ENCODE assay signal across 9 cellular contexts in genomic region chr1:225454733-225455132, GRCh38. TPM values are rescaled to one million over a fixed set of nuclear protein-coding genes. Genes with fewer than 3 reads are reported as not detected.
DNase-seq lines count a peak whose midpoint lies in the region; ATAC-seq and TF ChIP-seq lines count a peak whose summit lies in the region.
"Had no signal": no experiment of that assay in that cellular context is flagged by ENCODE, and none has a peak within 500 bp of the region (broad histone marks: within the 10 kb centered on the region; RNA-seq: fewer than 3 reads in every experiment).

No MANE protein-coding gene starts in this region.

- no peak overlapping the region for H3K27ac ChIP-seq in Panc1 (ENCODE audit: low read length)
- H3K27ac ChIP-seq in mesodermal cell (ENCODE audit: low read depth, low read length, severe bottlenecking): peak overlapping the region; percentile 50
- peak overlapping the region in 3 of 8 donors; percentile 0 to 7 (median 1) for H3K27ac ChIP-seq in spleen

- TF ChIP-seq POLR2A in erythroblast (IDR thresholded peaks at IDR 0.05; ENCODE audit: low read length) (no peak), spleen (IDR thresholded peaks at IDR 0.05) (no peak)

- H3K4me1 ChIP-seq in Panc1 (ENCODE audit: control insufficient read depth, insufficient read depth, low read length) (peaks cover 7% of the 10 kb centered on the region; the same call in 1 of the 2 replicates), mesodermal cell (ENCODE audit: control insufficient read depth, insufficient read depth, low read length, poor library complexity, severe bottlenecking) (peaks cover 11% of the 10 kb centered on the region), spleen (peaks cover 0 to 41% (median 9%) of the 10 kb centered on the region in 6 donors)

- H3K4me3 ChIP-seq in Panc1 (ENCODE audit: low read depth in 2 of 2, low read length in 2 of 2): no peak overlapping the region
- H3K4me3 ChIP-seq in mesodermal cell (ENCODE audit: extremely low read depth, insufficient read depth, low read length, poor library complexity, severe bottlenecking): no peak overlapping the region
- no peak overlapping the region for H3K4me3 ChIP-seq in spleen

- CTCF ChIA-PET in Panc1 (lab: Charles Lee): interaction anchor here (0.5 to 0.6 kb wide), 3 partner anchors 10 to 402 kb away, joined by 3 to 12 read pairs (median 8); no protein-coding TSS in a partner anchor

- peak; percentile 82 for DNase-seq in NK-92 treated with Interleukin-12 subunit alpha and Interleukin-12 subunit beta, amount 100 ng/mL, for 24 hours (lab: John Stamatoyannopoulos, UW)
- DNase-seq in NK-92 (lab: John Stamatoyannopoulos, UW; ENCODE audit: unreplicated experiment) (no peak), Panc1 (ENCODE audit: low read depth, low spot score) (peak; percentile 61), amniotic epithelial cell (ENCODE audit: low read depth) (peak; percentile 85), superior temporal gyrus (ENCODE audit: extremely low spot score) (peak; percentile 18), erythroblast (lab: John Stamatoyannopoulos, UW) (no peak), spleen (no peak)
- DNase-seq: DND-41 had no signal

- intact Hi-C loops in Panc1 (cut with micrococcal nuclease; ENCODE audit: unreplicated experiment) (no loop called here), spleen (cut with DNase I; ENCODE audit: low total_unique reads) (no loop called here)

- POLR2A ChIA-PET in Panc1 (lab: Charles Lee): interaction anchor here (0.6 kb wide), 1 partner anchor 62 kb away, joined by 6 read pairs; no protein-coding TSS in a partner anchor

- H3K9me3 ChIP-seq in Panc1 (ENCODE audit: control insufficient read depth, insufficient read depth, low read depth, low read length) (no peaks in the 10 kb centered on the region), mesodermal cell (ENCODE audit: control insufficient read depth, low read length) (peaks cover 3% of the 10 kb centered on the region), spleen (no peaks in the 10 kb centered on the region)

- 46 to 47% methylated on average over 2 to 5 of the region's 5 CpGs for WGBS in mesodermal cell (ENCODE audit: insufficient coverage in 2 of 2), 2 experiments
- 44 to 59% (median 55%) methylated on average over 5 of the region's 5 CpGs for WGBS in spleen, 5 donors

- H3K36me3 ChIP-seq in Panc1 (ENCODE audit: control insufficient read depth, insufficient read depth, low read length): no peaks in the 10 kb centered on the region
- no peaks in the 10 kb centered on the region for H3K36me3 ChIP-seq in mesodermal cell (ENCODE audit: control insufficient read depth, insufficient read depth, low read length)
- H3K36me3 ChIP-seq in spleen: no peaks in the 10 kb centered on the region

- TF ChIP-seq CTCF in Panc1 (IDR thresholded peaks at IDR 0.05): no peak
- no peak for TF ChIP-seq CTCF in spleen (IDR thresholded peaks at IDR 0.05 in 8 of 11, conservative IDR thresholded peaks at IDR 0.05 in 3 of 11)

- in situ Hi-C loops in Panc1 (cut with HindIII; ENCODE audit: low pct_unique_long_range_greater_than_20kb, low sequenced_read_pairs): no loop called here

- BruUV-seq in Panc1 (replicated peaks; lab: Mats Ljungman, UMichigan): no TSS peak

- H3K27me3 ChIP-seq in Panc1 (ENCODE audit: control insufficient read depth, insufficient read depth, low read length) (no peaks in the 10 kb centered on the region), spleen (replicated peaks in 1 of 7) (no peaks in the 10 kb centered on the region)

- peak; percentile 93 for ATAC-seq in Panc1

RNA-seq across cellular contexts. Expression of gene LBR, which starts 26.9 kb away (rescaled TPM):
- 58.2 TPM for total RNA-seq in Panc1 (2021; ENCODE audit: unreplicated experiment)
- polyA plus RNA-seq in Panc1 (2012; ENCODE audit: insufficient read length): 19.9 TPM
- 57.1 TPM for polyA plus RNA-seq in mesodermal cell (2013, experiment 1 of 2)
- polyA plus RNA-seq in mesodermal cell (2013, experiment 2 of 2): 69.2 TPM
- total RNA-seq in spleen: 100 to 1,000 TPM in 1 of 7 donors, 10 to 100 TPM in 6; 83.7 to 157 (median 88.9) TPM
- 10 to 100 TPM; 20.8 to 44.7 (median 29.1) TPM for polyA plus RNA-seq in spleen

Comparison
In these comparisons a context has a peak if more than half of its experiments do, and no peak if none do; other contexts are left out.
1. DNase-seq: peak in NK-92 treated with Interleukin-12 subunit alpha and Interleukin-12 subunit beta, amount 100 ng/mL, for 24 hours (single experiment), Panc1 (single experiment), amniotic epithelial cell (single experiment) and superior temporal gyrus (single experiment); none in NK-92 (single experiment), erythroblast (0 of 2) and spleen (single experiment).